ENCODE assay signal across 7 cellular contexts in genomic region chr10:34974364-34975065, GRCh38.
A peak's percentile ranks its signal among the peaks of the same experiment; 100 is the strongest.
DNase-seq lines count a peak whose midpoint lies in the region; TF ChIP-seq lines count a peak whose summit lies in the region.
"Not testable (repeated sequence)": the region's sequence is repeated elsewhere in the genome, so short reads cannot be mapped to it uniquely, and the experiment has no call there.

No MANE protein-coding gene starts in this region.

- not testable (repeated sequence) for H3K9me2 ChIP-seq in hepatocyte (replicated peaks; ENCODE audit: insufficient read depth)

- peak overlapping the region; percentile 34 for H3K27ac ChIP-seq in hepatocyte
- H3K27ac ChIP-seq in suprapubic skin = peak overlapping the region; percentile 75

- H3K9me3 ChIP-seq in hepatocyte (ENCODE audit: low read depth); suprapubic skin: not testable (repeated sequence)

- H2AFZ ChIP-seq in hepatocyte = not testable (repeated sequence)

- H3K4me1 ChIP-seq in hepatocyte (ENCODE audit: insufficient read depth) = not testable (repeated sequence)
- peaks cover 21% of the 10 kb centered on the region for H3K4me1 ChIP-seq in suprapubic skin

- peak; percentile 27 for DNase-seq in DMS53 (lab: John Stamatoyannopoulos, UW)
- DNase-seq in LNCaP clone FGC (ENCODE audit: low read depth); astrocyte of the spinal cord (ENCODE audit: low read depth, low spot score); hepatocyte (ENCODE audit: low spot score); osteocyte (ENCODE audit: extremely low spot score, unreplicated experiment); suprapubic skin (ENCODE audit: low spot score in 2 of 2): not testable (repeated sequence)
- DNase-seq in epithelial cell of esophagus (ENCODE audit: low read depth) = peak; percentile 37

- in situ Hi-C loops in astrocyte of the spinal cord (cut with HindIII; ENCODE audit: low sequenced_read_pairs) = not testable (repeated sequence)

- not testable (repeated sequence) for H3K4me1 Mint-ChIP-seq in osteocyte (ENCODE audit: unreplicated experiment)

- H3K27ac Mint-ChIP-seq in osteocyte (ENCODE audit: unreplicated experiment) = not testable (repeated sequence)

- H3K4me3 ChIP-seq in LNCaP clone FGC (ENCODE audit: low read depth, low read length) = peak overlapping the region; percentile 42
- H3K4me3 ChIP-seq in astrocyte of the spinal cord (ENCODE audit: low read depth, low read length); hepatocyte: not testable (repeated sequence)
- peak overlapping the region; percentile 29 for H3K4me3 ChIP-seq in epithelial cell of esophagus (ENCODE audit: low read length)
- peak overlapping the region; percentile 37 for H3K4me3 ChIP-seq in suprapubic skin

- not testable (repeated sequence) for H3K9me3 Mint-ChIP-seq in osteocyte (ENCODE audit: unreplicated experiment)

- H3K4me2 ChIP-seq in hepatocyte = not testable (repeated sequence)

- H3K36me3 ChIP-seq in hepatocyte (replicated peaks; ENCODE audit: insufficient read depth, low read depth); suprapubic skin: not testable (repeated sequence)

- TF ChIP-seq EP300 in suprapubic skin (IDR thresholded peaks at IDR 0.05) = not testable (repeated sequence)

- peaks cover 38% of the 10 kb centered on the region for H3K27me3 Mint-ChIP-seq in osteocyte (ENCODE audit: unreplicated experiment)

- H3K79me2 ChIP-seq in hepatocyte = not testable (repeated sequence)

- TF ChIP-seq POLR2A in suprapubic skin (IDR thresholded peaks at IDR 0.05) = not testable (repeated sequence)

- not testable (repeated sequence) for H3K36me3 Mint-ChIP-seq in osteocyte (ENCODE audit: unreplicated experiment)

- 89% methylated on average over 8 of the region's 8 CpGs for WGBS in hepatocyte (ENCODE audit: low lambda C conversion rate, missing lambda C conversion rate)
- 74% methylated on average over 8 of the region's 8 CpGs for WGBS in suprapubic skin

- not testable (repeated sequence) for H3K4me3 Mint-ChIP-seq in osteocyte (ENCODE audit: unreplicated experiment)

- H4K20me1 ChIP-seq in hepatocyte (ENCODE audit: insufficient read depth, poor library complexity, severe bottlenecking) = not testable (repeated sequence)

- H3K27me3 ChIP-seq in hepatocyte, suprapubic skin: not testable (repeated sequence)

- TF ChIP-seq CTCF in LNCaP clone FGC (IDR thresholded peaks at IDR 0.05; ENCODE audit: control insufficient read depth, extremely low read depth, insufficient read depth) (peak; percentile 66), astrocyte of the spinal cord (IDR thresholded peaks at IDR 0.05; ENCODE audit: low read depth, low read length) (peak; percentile 8), epithelial cell of esophagus (IDR thresholded peaks at IDR 0.05; ENCODE audit: insufficient read depth, low read depth, low read length, missing control alignments) (peak; percentile 30), osteocyte (IDR thresholded peaks at IDR 0.05) (peak; percentile 38), suprapubic skin (IDR thresholded peaks at IDR 0.05) (peak in 1 of 2 donors; percentile 26)
- TF ChIP-seq CTCF in hepatocyte (IDR thresholded peaks at IDR 0.05; ENCODE audit: poor library complexity) = not testable (repeated sequence)
